26 cellular contexts compared by ENCODE assay signal in genomic region chr6:165872811-165873210, GRCh38.
"Had no signal": no experiment of that assay in that cellular context is flagged by ENCODE, and none has a peak within 500 bp of the region (broad histone marks: within the 10 kb centered on the region; RNA-seq: fewer than 3 reads in every experiment).

No MANE protein-coding gene starts in this region.

- H3K36me3 ChIP-seq: neutrophil, pancreas, prostate gland, right lobe of liver, stomach, thoracic aorta, thyroid gland, tibial nerve, upper lobe of left lung, vagina had no signal

- DNase-seq: naive thymus-derived CD4-positive, alpha-beta T cell; natural killer cell; pancreas; retina; right lobe of liver; small intestine; stimulated activated CD4-positive, alpha-beta T cell treated with anti-CD3 and anti-CD28 coated beads, Interleukin-15, amount 100 ng/mL, for 24 hours; stimulated activated CD4-positive, alpha-beta T cell treated with anti-CD3 and anti-CD28 coated beads, Interleukin-2, amount 100 ng/mL, for 24 hours; stimulated activated CD4-positive, alpha-beta T cell treated with anti-CD3 and anti-CD28 coated beads, Interleukin-2, amount 100 ng/mL, for 48 hours; stimulated activated CD4-positive, alpha-beta T cell treated with anti-CD3 and anti-CD28 coated beads, Interleukin-4, amount 100 ng/mL, for 24 hours; stimulated activated naive B cell treated with anti-CD40 and anti-IgM and Interleukin-4, amounts not matched to agents 10 μg/mL and 1 μg/mL and 100 μg/mL, for 72 hours; stimulated activated naive CD4-positive, alpha-beta T cell treated with Interleukin-2 at 50 U/mL for 16 hours; stomach; thyroid gland; trophoblast cell; upper lobe of left lung had no signal

- ATAC-seq: naive thymus-derived CD4-positive, alpha-beta T cell; natural killer cell; pancreas; right cardiac atrium; right lobe of liver; stimulated activated effector memory CD8-positive, alpha-beta T cell treated with anti-CD3 and anti-CD28 coated beads, Interleukin-12 subunit alpha, Interleukin-12 subunit beta, amount 100 ng/mL, for 72 hours; stimulated activated naive B cell treated with anti-CD40 and anti-IgM and Interleukin-4, amounts not matched to agents 10 μg/mL and 1 μg/mL and 100 μg/mL, for 72 hours had no signal

- H3K4me3 Mint-ChIP-seq: naive thymus-derived CD4-positive, alpha-beta T cell; natural killer cell; nephron; stimulated activated effector memory CD8-positive, alpha-beta T cell treated with anti-CD3 and anti-CD28 coated beads, Interleukin-12 subunit alpha, Interleukin-12 subunit beta, amount 100 ng/mL, for 72 hours; stimulated activated naive B cell treated with anti-CD40 and anti-IgM and Interleukin-4, amounts not matched to agents 10 μg/mL and 1 μg/mL and 100 μg/mL, for 72 hours; stimulated activated naive CD8-positive, alpha-beta T cell treated with anti-CD3 and anti-CD28 coated beads, Interleukin-15, Interleukin-2, amounts not matched to agents 100 ng/mL and 50 ng/mL, for 24 hours had no signal

- H3K27ac ChIP-seq: neutrophil, pancreas, prostate gland, right lobe of liver, stomach, thoracic aorta, thyroid gland, upper lobe of left lung, vagina had no signal

- H3K27ac Mint-ChIP-seq: naive thymus-derived CD4-positive, alpha-beta T cell; natural killer cell; nephron; stimulated activated effector memory CD8-positive, alpha-beta T cell treated with anti-CD3 and anti-CD28 coated beads, Interleukin-12 subunit alpha, Interleukin-12 subunit beta, amount 100 ng/mL, for 72 hours; stimulated activated naive B cell treated with anti-CD40 and anti-IgM and Interleukin-4, amounts not matched to agents 10 μg/mL and 1 μg/mL and 100 μg/mL, for 72 hours; stimulated activated naive CD8-positive, alpha-beta T cell treated with anti-CD3 and anti-CD28 coated beads, Interleukin-15, Interleukin-2, amounts not matched to agents 100 ng/mL and 50 ng/mL, for 24 hours had no signal

- H3K4me1 ChIP-seq: pancreas, prostate gland, right lobe of liver, upper lobe of left lung, vagina had no signal

- H3K9me3 Mint-ChIP-seq: stimulated activated naive CD8-positive, alpha-beta T cell treated with anti-CD3 and anti-CD28 coated beads, Interleukin-15, Interleukin-2, amounts not matched to agents 100 ng/mL and 50 ng/mL, for 24 hours had no signal

- H3K36me3 Mint-ChIP-seq: stimulated activated effector memory CD8-positive, alpha-beta T cell treated with anti-CD3 and anti-CD28 coated beads, Interleukin-12 subunit alpha, Interleukin-12 subunit beta, amount 100 ng/mL, for 72 hours had no signal

- H3K4me3 ChIP-seq: pancreas, prostate gland, right lobe of liver, stomach, thoracic aorta, thyroid gland, tibial nerve, upper lobe of left lung, vagina had no signal

- H3K4me1 Mint-ChIP-seq: naive thymus-derived CD4-positive, alpha-beta T cell; natural killer cell; stimulated activated effector memory CD8-positive, alpha-beta T cell treated with anti-CD3 and anti-CD28 coated beads, Interleukin-12 subunit alpha, Interleukin-12 subunit beta, amount 100 ng/mL, for 72 hours; stimulated activated naive B cell treated with anti-CD40 and anti-IgM and Interleukin-4, amounts not matched to agents 10 μg/mL and 1 μg/mL and 100 μg/mL, for 72 hours had no signal

- H3K9me3 ChIP-seq: neutrophil, pancreas, prostate gland, right lobe of liver, thyroid gland, vagina had no signal

- H3K27me3 ChIP-seq: right lobe of liver, stomach, thyroid gland, tibial nerve, upper lobe of left lung, vagina had no signal

- FAIRE-seq: pancreas, small intestine, urothelium cell line had no signal
